28 cellular contexts compared by ENCODE assay signal in the genomic region with DNA sequence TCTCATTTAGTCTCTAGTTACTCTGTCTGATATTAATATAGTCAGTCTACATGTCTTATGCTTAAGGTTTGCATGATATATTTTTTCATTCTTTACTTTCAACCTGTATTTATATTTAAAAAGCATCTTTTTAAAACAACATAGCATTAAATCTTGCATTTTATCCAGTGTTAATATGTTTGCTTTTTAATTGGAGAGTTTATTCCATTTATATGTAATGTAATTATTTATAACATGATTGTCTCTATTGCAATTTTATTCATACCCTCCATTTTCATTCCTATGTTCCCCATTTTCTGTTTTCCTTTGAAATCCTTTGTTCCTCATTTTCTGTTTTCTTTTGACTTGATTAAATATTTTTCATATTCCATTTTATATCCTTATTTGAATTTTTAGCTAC. TPM values are rescaled to one million over a fixed set of nuclear protein-coding genes. Genes with fewer than 3 reads are reported as not detected.
"Had no signal": no experiment of that assay in that cellular context is flagged by ENCODE, and none has a peak within 500 bp of the region (broad histone marks: within the 10 kb centered on the region; RNA-seq: fewer than 3 reads in every experiment).

No MANE protein-coding gene starts in this region.

- H3K27ac ChIP-seq: left ventricle myocardium inferior, neural progenitor cell, neutrophil, right atrium auricular region, right lobe of liver, testis, thyroid gland, transverse colon, upper lobe of left lung, vagina had no signal

- H3K4me3 ChIP-seq: left ventricle myocardium inferior, lung, neural progenitor cell, right atrium auricular region, right lobe of liver, smooth muscle cell, testis, thyroid gland, transverse colon, upper lobe of left lung, vagina had no signal

- H3K27me3 ChIP-seq: neural progenitor cell, neutrophil, right atrium auricular region, right lobe of liver, testis, thyroid gland, transverse colon, upper lobe of left lung, vagina had no signal

- H2AFZ ChIP-seq: neural progenitor cell had no signal

- H3K4me2 ChIP-seq: neural progenitor cell, smooth muscle cell had no signal

- H3K9ac ChIP-seq: neural progenitor cell had no signal

- DNase-seq: islet precursor cell; left ventricle myocardium inferior; mesendoderm; naive B cell; natural killer cell; nephron progenitor cell; occipital lobe; right lobe of liver; stimulated activated CD4-positive, alpha-beta T cell treated with anti-CD3 and anti-CD28 coated beads, Interleukin-1b, Interleukin-23, amount 100 ng/mL, for 48 hours; stimulated activated CD4-positive, alpha-beta T cell treated with anti-CD3 and anti-CD28 coated beads, Interleukin-2, amount 100 ng/mL, for 48 hours; stimulated activated CD4-positive, alpha-beta T cell treated with anti-CD3 and anti-CD28 coated beads, Interleukin-4, amount 100 ng/mL, for 4 hours; stimulated activated CD8-positive, alpha-beta memory T cell treated with anti-CD3 and anti-CD28 coated beads, Interleukin-4, amount 100 ng/mL, for 48 hours; stimulated activated naive CD4-positive, alpha-beta T cell treated with Interleukin-2 at 50 U/mL for 16 hours; stimulated activated naive CD8-positive, alpha-beta T cell treated with anti-CD3 and anti-CD28 coated beads, Interleukin-15, amount 100 ng/mL, for 72 hours; testis; thyroid gland; transverse colon; upper lobe of left lung had no signal

- ATAC-seq: natural killer cell; right lobe of liver; stimulated activated memory B cell treated with anti-CD40 and anti-IgM and Interleukin-4, amounts not matched to agents 10 μg/mL and 1 μg/mL and 100 μg/mL, for 72 hours; stimulated activated naive CD8-positive, alpha-beta T cell treated with anti-CD3 and anti-CD28 coated beads, Interleukin-15, amount 100 ng/mL, for 72 hours had no signal

- H3K36me3 ChIP-seq: neural progenitor cell, neutrophil, right atrium auricular region, right lobe of liver, thyroid gland, upper lobe of left lung had no signal

- H3K4me1 ChIP-seq: left ventricle myocardium inferior, neural progenitor cell, right atrium auricular region, right lobe of liver, testis, thyroid gland, transverse colon, upper lobe of left lung, vagina had no signal

RNA-seq across cellular contexts. Expression of a gene that starts 13.3 kb away (rescaled TPM):
- total RNA-seq: mononuclear cell, natural killer cell had no signal

RNA-seq across cellular contexts. Expression of a gene that starts 35.3 kb away (rescaled TPM):
- total RNA-seq: mononuclear cell, natural killer cell had no signal

RNA-seq across cellular contexts. Expression of a gene that starts 44.7 kb away (rescaled TPM):
- total RNA-seq: mononuclear cell, natural killer cell had no signal

RNA-seq across cellular contexts. Expression of a gene that starts 45.4 kb away (rescaled TPM):
- total RNA-seq: kidney epithelial cell, left ventricle myocardium inferior, occipital lobe, right atrium auricular region, smooth muscle cell, vagina had no signal
- polyA plus RNA-seq: urinary bladder had no signal

RNA-seq across cellular contexts. Expression of a gene that starts 49.9 kb away (rescaled TPM):
- total RNA-seq: mononuclear cell, natural killer cell had no signal
